ENCODE assay signal across 18 cellular contexts in the genomic region with DNA sequence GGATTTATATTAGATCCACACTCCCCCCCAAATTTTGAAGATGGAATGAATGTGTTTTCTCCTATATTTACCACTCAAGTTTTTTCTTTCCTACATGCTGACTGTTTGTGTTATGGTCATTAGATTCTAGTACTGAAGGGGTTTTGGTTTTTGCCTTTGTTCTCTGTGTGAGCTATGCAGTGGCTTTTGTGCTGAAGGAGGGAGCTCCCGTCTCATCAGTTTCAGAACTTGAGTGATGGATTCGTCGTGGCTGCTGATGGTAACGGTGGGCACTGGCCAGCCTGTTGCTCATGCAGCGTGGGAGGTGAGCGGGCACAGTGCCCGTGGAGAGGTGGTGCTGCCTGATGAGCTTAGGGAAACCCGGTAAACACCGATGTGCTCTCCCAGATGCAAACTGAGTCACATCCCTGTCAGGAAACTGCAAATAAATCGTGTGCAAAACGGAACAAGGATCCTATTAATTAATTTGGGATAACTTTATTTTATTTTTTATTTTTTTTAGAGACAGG.
DNase-seq lines count a peak whose midpoint lies in the region; TF ChIP-seq lines count a peak whose summit lies in the region.
"Had no signal": no experiment of that assay in that cellular context is flagged by ENCODE, and none has a peak within 500 bp of the region (broad histone marks: within the 10 kb centered on the region; RNA-seq: fewer than 3 reads in every experiment).

No MANE protein-coding gene starts in this region.

- peaks cover 28% of the 10 kb centered on the region for H3K36me3 Mint-ChIP-seq in brain
- H3K36me3 Mint-ChIP-seq: CD8-positive, alpha-beta T cell had no signal

- intact Hi-C loops in ascending aorta (cut with DNase I): no loop called here

- peaks cover 41% of the 10 kb centered on the region for H3K4me1 Mint-ChIP-seq in brain

- H3K27ac Mint-ChIP-seq in brain: peak overlapping the region in 4 of 5 experiments; percentile 23 to 56 (median 42)
- H3K27ac Mint-ChIP-seq: activated B cell treated with CpG ODN at 0.5 μM for 24 hours; CD8-positive, alpha-beta T cell had no signal

- DNase-seq in HT1080 (ENCODE audit: low read depth) (peak; percentile 55), right atrium auricular region (ENCODE audit: low spot score) (no peak), NCI-H1436 treated with DMSO at 0.1 percent for 48 hours (lab: John Stamatoyannopoulos, UW) (no peak), ascending aorta (ENCODE audit: low spot score in 2 of 2) (no peak)
- no peak for DNase-seq in activated CD4-positive, alpha-beta T cell treated with anti-CD3 and anti-CD28 coated beads, Interleukin-2, amount 50 U/mL, for 1 hour
- DNase-seq in activated naive CD4-positive, alpha-beta T cell treated with Interleukin-2 at 50 U/mL for 16 hours: no peak
- DNase-seq: activated B cell treated with CpG ODN at 0.5 μM for 24 hours; activated gamma-delta T cell; CD8-positive, alpha-beta T cell; effector CD8-positive, alpha-beta T cell; Karpas-422; mucosa of descending colon; NCI-H146; NCI-H526 treated with DMSO at 0.1 percent for 48 hours; SW 1271 had no signal

- H3K4me1 ChIP-seq in right atrium auricular region (peaks cover 0 to 47% of the 10 kb centered on the region in 2 donors), rectal smooth muscle tissue (ENCODE audit: control insufficient read depth, insufficient read depth, low read length) (peaks cover 17% of the 10 kb centered on the region), ascending aorta (peaks cover 0 to 9% of the 10 kb centered on the region in 2 donors)
- H3K4me1 ChIP-seq: parathyroid adenoma had no signal

- H3K4me3 ChIP-seq in right atrium auricular region: no peak overlapping the region
- no peak overlapping the region for H3K4me3 ChIP-seq in rectal smooth muscle tissue (ENCODE audit: low read length)
- no peak overlapping the region for H3K4me3 ChIP-seq in ascending aorta
- H3K4me3 ChIP-seq: mucosa of descending colon had no signal

- H3K27me3 ChIP-seq in right atrium auricular region (no peaks in the 10 kb centered on the region), rectal smooth muscle tissue (ENCODE audit: control insufficient read depth, insufficient read depth, low read length) (no peaks in the 10 kb centered on the region), ascending aorta (no peaks in the 10 kb centered on the region)

- no peaks in the 10 kb centered on the region for H3K27me3 Mint-ChIP-seq in brain

- H3K9ac ChIP-seq in rectal smooth muscle tissue (ENCODE audit: low read length): no peak overlapping the region
- H3K9ac ChIP-seq: parathyroid adenoma had no signal

- TF ChIP-seq CTCF in brain (conservative IDR thresholded peaks at IDR 0.05) (no peak), right atrium auricular region (IDR thresholded peaks at IDR 0.05) (no peak), ascending aorta (IDR thresholded peaks at IDR 0.05) (no peak)

- peaks cover 0 to 6% (median 5%) of the 10 kb centered on the region in 5 experiments for H3K9me3 Mint-ChIP-seq in brain
- H3K9me3 Mint-ChIP-seq: CD8-positive, alpha-beta T cell had no signal

- peak overlapping the region; percentile 44 to 72 for H3K27ac ChIP-seq in right atrium auricular region
- peak overlapping the region; percentile 78 for H3K27ac ChIP-seq in rectal smooth muscle tissue (ENCODE audit: low read depth, low read length)
- peak overlapping the region in 1 of 2 donors; percentile 14 for H3K27ac ChIP-seq in ascending aorta
- H3K27ac ChIP-seq: parathyroid adenoma had no signal

- peaks cover 3% of the 10 kb centered on the region for H3K36me3 ChIP-seq in right atrium auricular region
- no peaks in the 10 kb centered on the region for H3K36me3 ChIP-seq in rectal smooth muscle tissue (ENCODE audit: control insufficient read depth, insufficient read depth, low read length)
- H3K36me3 ChIP-seq in ascending aorta: no peaks in the 10 kb centered on the region

- H3K9me3 ChIP-seq in right atrium auricular region: peaks cover 0 to 10% of the 10 kb centered on the region in 2 donors
- H3K9me3 ChIP-seq in ascending aorta: peaks cover 0 to 4% of the 10 kb centered on the region in 2 donors
- H3K9me3 ChIP-seq: mucosa of descending colon had no signal

- no peak overlapping the region for H3K4me3 Mint-ChIP-seq in brain
- H3K4me3 Mint-ChIP-seq: activated B cell treated with CpG ODN at 0.5 μM for 24 hours; CD8-positive, alpha-beta T cell had no signal
